16 cellular contexts compared by ENCODE assay signal in genomic region chr15:61138151-61138550, GRCh38.
DNase-seq lines count a peak whose midpoint lies in the region; ATAC-seq and TF ChIP-seq lines count a peak whose summit lies in the region.
"Had no signal": no experiment of that assay in that cellular context is flagged by ENCODE, and none has a peak within 500 bp of the region (broad histone marks: within the 10 kb centered on the region; RNA-seq: fewer than 3 reads in every experiment).

No MANE protein-coding gene starts in this region.

- H4K20me1 ChIP-seq in IMR-90 (ENCODE audit: insufficient read depth, low read length): no peaks in the 10 kb centered on the region

- no TSS peak for BruUV-seq in IMR-90 (replicated peaks; lab: Mats Ljungman, UMichigan)

- dilution Hi-C loops in IMR-90 (cut with HindIII; ENCODE audit: low sequenced_read_pairs, unreplicated experiment): no loop called here

- no peak overlapping the region for H2AFZ ChIP-seq in IMR-90 (replicated peaks; ENCODE audit: low read length, poor library complexity)
- H2AFZ ChIP-seq: GM23338 had no signal

- H3K4me1 ChIP-seq in IMR-90 (ENCODE audit: control insufficient read depth, insufficient read depth, low read length): no peaks in the 10 kb centered on the region
- H3K4me1 ChIP-seq: Peyer's patch had no signal

- no peak overlapping the region for H3K18ac ChIP-seq in IMR-90 (ENCODE audit: low read depth, low read length)

- no peak overlapping the region for H3K23ac ChIP-seq in IMR-90 (ENCODE audit: low read depth, low read length)

- TF ChIP-seq POLR2A in IMR-90 (IDR thresholded peaks at IDR 0.05; ENCODE audit: low read depth, low read length): no peak

- H3K27ac ChIP-seq in IMR-90 (ENCODE audit: insufficient read depth, low read length): no peak overlapping the region
- H3K27ac ChIP-seq: Peyer's patch had no signal

- no peak overlapping the region for H3K4me2 ChIP-seq in IMR-90 (ENCODE audit: low read depth, low read length)
- H3K4me2 ChIP-seq: GM23338 had no signal

- POLR2A ChIA-PET in IMR-90 (lab: Charles Lee; ENCODE audit: unreplicated experiment): no interaction called here

- no CpG with 5 or more reads among the region's 6 CpGs for WGBS in IMR-90 (ENCODE audit: extremely low coverage in 2 of 2, insufficient read length in 1 of 2), 2 experiments

- no peak overlapping the region for H4K5ac ChIP-seq in IMR-90 (ENCODE audit: low read depth, low read length)

- peaks cover 7% of the 10 kb centered on the region for H3K27me3 ChIP-seq in IMR-90 (ENCODE audit: control insufficient read depth, insufficient read depth, low read length)
- H3K27me3 ChIP-seq: Peyer's patch had no signal

- H2BK5ac ChIP-seq in IMR-90 (ENCODE audit: low read depth, low read length, poor library complexity, severe bottlenecking): no peak overlapping the region

- no peaks in the 10 kb centered on the region for H3K9me1 ChIP-seq in IMR-90 (ENCODE audit: insufficient read depth, low read length)

- H2BK120ac ChIP-seq in IMR-90 (ENCODE audit: low read depth, low read length): no peak overlapping the region

- ATAC-seq in IMR-90 (ENCODE audit: low read depth): no peak
- no peak for ATAC-seq in HG03045 (IDR thresholded peaks at IDR 0.05; ENCODE audit: unreplicated experiment)
- ATAC-seq: GM23338, Right ventricle myocardium inferior had no signal

- H3K36me3 ChIP-seq in IMR-90 (ENCODE audit: control insufficient read depth, insufficient read depth, low read length): no peaks in the 10 kb centered on the region
- H3K36me3 ChIP-seq: Peyer's patch had no signal

- CTCF ChIA-PET in IMR-90 (lab: Yijun Ruan, JAX): no interaction called here

- intact Hi-C loops in IMR-90 (cut with micrococcal nuclease): no loop called here

- H4K91ac ChIP-seq in IMR-90 (ENCODE audit: insufficient read depth, low read depth, low read length): no peak overlapping the region

- H3K9ac ChIP-seq in IMR-90 (ENCODE audit: low read depth, low read length): no peak overlapping the region

- in situ Hi-C loops in IMR-90 (cut with MboI; ENCODE audit: low sequenced_read_pairs): no loop called here

- TF ChIP-seq CTCF in IMR-90 (conservative IDR thresholded peaks at IDR 0.05; ENCODE audit: low read depth, low read length) (no peak), fibroblast of mammary gland (conservative IDR thresholded peaks at IDR 0.05; ENCODE audit: control insufficient read depth, insufficient read depth, low read depth, low read length) (no peak)

- no peaks in the 10 kb centered on the region for H3K9me3 ChIP-seq in IMR-90 (ENCODE audit: control insufficient read depth, insufficient read depth, low read length)
- H3K9me3 ChIP-seq: Peyer's patch had no signal

- no peak overlapping the region for H2BK15ac ChIP-seq in IMR-90 (ENCODE audit: low read depth, low read length)

- no peak overlapping the region for H2AK5ac ChIP-seq in IMR-90 (ENCODE audit: low read depth, low read length)

- TF ChIP-seq RAD21 in IMR-90 (IDR thresholded peaks at IDR 0.05; ENCODE audit: low read length): no peak

- H4K8ac ChIP-seq in IMR-90 (ENCODE audit: low read depth in 2 of 2, low read length in 2 of 2): no peak overlapping the region

- no peak overlapping the region for H3K14ac ChIP-seq in IMR-90 (replicated peaks; ENCODE audit: low read depth, low read length)

- H2BK20ac ChIP-seq in IMR-90 (ENCODE audit: low read depth, low read length): no peak overlapping the region

- H3K4me3 ChIP-seq in IMR-90 (ENCODE audit: insufficient read depth, low read depth, low read length): no peak overlapping the region
- no peak overlapping the region for H3K4me3 ChIP-seq in fibroblast of mammary gland (ENCODE audit: control insufficient read depth, low read depth, low read length)
- H3K4me3 ChIP-seq in skeletal muscle cell (ENCODE audit: low read depth, low read length): no peak overlapping the region
- H3K4me3 ChIP-seq: GM23338, Peyer's patch had no signal

- H2AK9ac ChIP-seq in IMR-90 (replicated peaks; ENCODE audit: low read depth, low read length, poor library complexity): no peak overlapping the region

- DNase-seq in AG08395 (ENCODE audit: low spot score) (peak; percentile 3), IMR-90 (peak; percentile 36), fibroblast of mammary gland (ENCODE audit: low read depth) (peak; percentile 80), skeletal muscle cell (ENCODE audit: low read depth) (peak; percentile 53), kidney tubule cell (ENCODE audit: low spot score) (no peak)
- no peak for DNase-seq in activated CD8-positive, alpha-beta memory T cell treated with anti-CD3 and anti-CD28 coated beads for 24 hours
- DNase-seq: C1 segment of cervical spinal cord; CD8-positive, alpha-beta memory T cell; DMS79; NCI-H1694 treated with DMSO at 0.1 percent for 48 hours; NCI-H748 treated with DMSO at 0.1 percent for 48 hours; NK-92 treated with Interleukin-12 subunit alpha and Interleukin-12 subunit beta, amount 100 ng/mL, for 24 hours; Peyer's patch had no signal

- H3K56ac ChIP-seq in IMR-90 (ENCODE audit: extremely low read depth, insufficient read depth, low read length): no peak overlapping the region

- H3K4ac ChIP-seq in IMR-90 (ENCODE audit: low read depth, low read length): no peak overlapping the region

- no peaks in the 10 kb centered on the region for H3K79me1 ChIP-seq in IMR-90 (ENCODE audit: low read depth in 1 of 2, low read length in 2 of 2)

TF ChIP-seq in IMR-90, 13 proteins besides CTCF, POLR2A, EP300 and RAD21:
- TF ChIP-seq MXI1 (IDR thresholded peaks at IDR 0.05; ENCODE audit: borderline replicate concordance, low read depth, low read length) (no peak), MAFK (IDR thresholded peaks at IDR 0.05; ENCODE audit: low read depth, low read length) (no peak), RCOR1 (IDR thresholded peaks at IDR 0.05; ENCODE audit: insufficient replicate concordance, low read length) (no peak), BHLHE40 (IDR thresholded peaks at IDR 0.05; ENCODE audit: low read depth, low read length) (no peak), NFE2L2 (IDR thresholded peaks at IDR 0.05; ENCODE audit: low read depth, low read length) (no peak), RFX5 (IDR thresholded peaks at IDR 0.05; ENCODE audit: low read depth, low read length) (no peak), SMC3 (IDR thresholded peaks at IDR 0.05; ENCODE audit: low read depth, low read length) (no peak), USF2 (IDR thresholded peaks at IDR 0.05; ENCODE audit: low read depth, low read length) (no peak), CHD1 (IDR thresholded peaks at IDR 0.05; ENCODE audit: low read depth, low read length) (no peak), CEBPB (IDR thresholded peaks at IDR 0.05; ENCODE audit: low read depth, low read length) (no peak), FOS (IDR thresholded peaks at IDR 0.05; ENCODE audit: low read depth, low read length) (no peak), ELK1 (IDR thresholded peaks at IDR 0.05; ENCODE audit: borderline replicate concordance, low read depth, low read length) (no peak)

Comparison
In these comparisons a context has a peak if more than half of its experiments do, and no peak if none do; other contexts are left out.
1. DNase-seq: peak in AG08395 (single experiment), IMR-90 (single experiment), fibroblast of mammary gland (single experiment) and skeletal muscle cell (single experiment); none in activated CD8-positive, alpha-beta memory T cell treated with anti-CD3 and anti-CD28 coated beads for 24 hours (single experiment) and kidney tubule cell (single experiment).